In the genomic region with DNA sequence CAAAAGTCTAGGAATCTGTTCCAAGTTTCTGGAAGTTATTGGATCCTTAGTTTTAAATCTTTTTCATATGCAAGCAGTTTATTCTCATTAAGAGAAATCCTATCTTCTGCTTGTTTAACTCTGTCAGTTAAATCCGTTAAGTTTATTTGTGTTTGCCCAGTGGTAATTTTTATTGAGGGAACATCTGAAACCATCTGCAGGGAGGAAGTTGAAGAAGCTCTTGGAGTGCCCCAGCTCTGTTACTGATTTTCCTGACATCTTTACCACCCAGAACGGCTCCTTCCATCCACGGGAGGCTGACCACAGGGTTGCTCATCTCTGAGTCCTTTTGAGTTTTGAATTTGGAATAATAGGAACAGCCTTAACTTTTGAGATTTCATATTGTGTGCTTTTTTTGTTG, we compare ENCODE assay signal across 28 cellular contexts.
"Had no signal": no experiment of that assay in that cellular context is flagged by ENCODE, and none has a peak within 500 bp of the region (broad histone marks: within the 10 kb centered on the region; RNA-seq: fewer than 3 reads in every experiment).

No MANE protein-coding gene starts in this region.

- H3K4me1 Mint-ChIP-seq: activated CD4-positive, alpha-beta T cell treated with anti-CD3 and anti-CD28 coated beads for 36 hours; activated naive CD8-positive, alpha-beta T cell treated with anti-CD3 and anti-CD28 coated beads, Interleukin-2, amount 50 U/mL, for 24 hours; central memory CD8-positive, alpha-beta T cell; T-cell had no signal

- H3K27ac ChIP-seq: SK-N-MC, WERI-Rb-1 had no signal

- H3K4me3 Mint-ChIP-seq: activated CD4-positive, alpha-beta T cell treated with anti-CD3 and anti-CD28 coated beads for 36 hours; activated CD8-positive, alpha-beta T cell treated with anti-CD3 and anti-CD28 coated beads, Interleukin-2, amount 10 ng/mL, durations not matched to agents 7 days and 5 days; activated naive CD8-positive, alpha-beta T cell treated with anti-CD3 and anti-CD28 coated beads, Interleukin-2, amount 50 U/mL, for 24 hours; activated T-cell treated with anti-CD3 and anti-CD28 coated beads, Interleukin-2, amount 50 U/mL, for 4 hours; brain; central memory CD8-positive, alpha-beta T cell; IgD-negative memory B cell; T-cell had no signal

- H3K36me3 Mint-ChIP-seq: activated naive CD4-positive, alpha-beta T cell treated with anti-CD3 and anti-CD28 coated beads, Interleukin-2, amount 50 U/mL, for 72 hours; brain; IgD-negative memory B cell; T-cell had no signal

- ATAC-seq: activated CD4-positive, alpha-beta T cell treated with anti-CD3 and anti-CD28 coated beads for 36 hours; activated CD8-positive, alpha-beta T cell treated with anti-CD3 and anti-CD28 coated beads, Interleukin-2, amount 10 ng/mL, durations not matched to agents 7 days and 5 days; activated naive CD4-positive, alpha-beta T cell treated with anti-CD3 and anti-CD28 coated beads, Interleukin-2, amount 50 U/mL, for 72 hours; activated naive CD8-positive, alpha-beta T cell treated with anti-CD3 and anti-CD28 coated beads, Interleukin-2, amount 50 U/mL, for 24 hours; activated T-cell treated with anti-CD3 and anti-CD28 coated beads, Interleukin-2, amount 50 U/mL, for 4 hours; Panc1; Right ventricle myocardium inferior; T-cell had no signal

- H3K9me3 Mint-ChIP-seq: activated naive CD4-positive, alpha-beta T cell treated with anti-CD3 and anti-CD28 coated beads, Interleukin-2, amount 50 U/mL, for 72 hours; activated naive CD8-positive, alpha-beta T cell treated with anti-CD3 and anti-CD28 coated beads, Interleukin-2, amount 50 U/mL, for 24 hours; activated T-cell treated with anti-CD3 and anti-CD28 coated beads, Interleukin-2, amount 50 U/mL, for 4 hours; central memory CD8-positive, alpha-beta T cell; T-cell had no signal

- DNase-seq: activated CD4-positive, alpha-beta T cell treated with anti-CD3 and anti-CD28 coated beads for 36 hours; activated CD8-positive, alpha-beta T cell treated with anti-CD3 and anti-CD28 coated beads, Interleukin-2, amount 10 ng/mL, durations not matched to agents 7 days and 5 days; activated effector memory CD4-positive, alpha-beta T cell treated with anti-CD3 and anti-CD28 coated beads, Interleukin-2, amount 50 U/mL, for 16 hours; activated naive CD4-positive, alpha-beta T cell treated with Interleukin-2 at 50 U/mL for 16 hours; activated naive CD8-positive, alpha-beta T cell treated with anti-CD3 and anti-CD28 coated beads, Interleukin-2, amount 50 U/mL, for 24 hours; activated T-cell treated with anti-CD3 and anti-CD28 coated beads, Interleukin-2, amount 50 U/mL, for 4 hours; amygdala; KG1; NCI-H1105 treated with DMSO at 0.1 percent for 48 hours; NCI-H1436 treated with DMSO at 0.1 percent for 48 hours; NCI-H187; NCI-H2081; NCI-H446; NCI-H526 treated with DMSO at 0.1 percent for 48 hours; NCI-H82; OCI-M1; RPMI8226; T-cell; T-helper 2 cell; T1000; WERI-Rb-1 had no signal

- H3K4me3 ChIP-seq: SK-N-MC had no signal

- H3K27me3 Mint-ChIP-seq: activated naive CD8-positive, alpha-beta T cell treated with anti-CD3 and anti-CD28 coated beads, Interleukin-2, amount 50 U/mL, for 24 hours; IgD-negative memory B cell had no signal

- H3K36me3 ChIP-seq: WERI-Rb-1 had no signal

- H3K27ac Mint-ChIP-seq: activated CD4-positive, alpha-beta T cell treated with anti-CD3 and anti-CD28 coated beads for 36 hours; activated CD8-positive, alpha-beta T cell treated with anti-CD3 and anti-CD28 coated beads, Interleukin-2, amount 10 ng/mL, durations not matched to agents 7 days and 5 days; activated naive CD4-positive, alpha-beta T cell treated with anti-CD3 and anti-CD28 coated beads, Interleukin-2, amount 50 U/mL, for 72 hours; activated naive CD8-positive, alpha-beta T cell treated with anti-CD3 and anti-CD28 coated beads, Interleukin-2, amount 50 U/mL, for 24 hours; brain; IgD-negative memory B cell; T-cell had no signal
